Comparison of ENCODE assay signal across 24 cellular contexts in genomic region chr3:50078091-50078490, GRCh38. TPM values are rescaled to one million over a fixed set of nuclear protein-coding genes. Genes with fewer than 3 reads are reported as not detected.
DNase-seq lines count a peak whose midpoint lies in the region; ATAC-seq and TF ChIP-seq lines count a peak whose summit lies in the region.
"Had no signal": no experiment of that assay in that cellular context is flagged by ENCODE, and none has a peak within 500 bp of the region (broad histone marks: within the 10 kb centered on the region; RNA-seq: fewer than 3 reads in every experiment).

No MANE protein-coding gene starts in this region.

- peaks cover 35% of the 10 kb centered on the region for H3K36me3 Mint-ChIP-seq in CD4-positive, alpha-beta T cell (ENCODE audit: low read depth)
- H3K36me3 Mint-ChIP-seq in activated T-helper 2 cell treated with anti-CD3 and anti-CD28 coated beads, Interferon-gamma antibody, Interleukin-2, Interleukin-4, amounts not matched to agents 10 μg/mL and 5 μg/mL and 100 μg/mL, durations not matched to agents 14 hours and 24 hours and 36 hours (ENCODE audit: low read depth), result peaks cover 33% of the 10 kb centered on the region
- peaks cover 13% of the 10 kb centered on the region for H3K36me3 Mint-ChIP-seq in natural killer cell treated with Interleukin-12 subunit alpha and Interleukin-12 subunit beta and Interleukin-15 and Interleukin-18, amount 100 ng/mL, for 72 hours

- peaks cover 12% of the 10 kb centered on the region for H3K4me1 Mint-ChIP-seq in CD4-positive, alpha-beta T cell (ENCODE audit: low read depth)
- peaks cover 12% of the 10 kb centered on the region for H3K4me1 Mint-ChIP-seq in activated T-helper 2 cell treated with anti-CD3 and anti-CD28 coated beads, Interferon-gamma antibody, Interleukin-2, Interleukin-4, amounts not matched to agents 10 μg/mL and 5 μg/mL and 100 μg/mL, durations not matched to agents 14 hours and 24 hours and 36 hours (ENCODE audit: low read depth)
- H3K4me1 Mint-ChIP-seq in natural killer cell treated with Interleukin-12 subunit alpha and Interleukin-12 subunit beta and Interleukin-15 and Interleukin-18, amount 100 ng/mL, for 72 hours (ENCODE audit: low read depth in 2 of 2), result peaks cover 12 to 15% of the 10 kb centered on the region in 2 donors
- H3K4me1 Mint-ChIP-seq: H9 had no signal

- no peak overlapping the region for H3K4me3 ChIP-seq in HEK293 (ENCODE audit: low read depth, low read length)
- no peak overlapping the region for H3K4me3 ChIP-seq in WERI-Rb-1 (ENCODE audit: low read depth, low read length)
- H3K4me3 ChIP-seq: body of pancreas, mucosa of descending colon, tibial nerve had no signal

- DNase-seq in CD4-positive, alpha-beta T cell, result no peak
- no peak for DNase-seq in activated T-helper 2 cell treated with anti-CD3 and anti-CD28 coated beads, Interferon-gamma antibody, Interleukin-2, Interleukin-4, amounts not matched to agents 10 μg/mL and 5 μg/mL and 100 μg/mL, durations not matched to agents 14 hours and 24 hours and 36 hours (ENCODE audit: low spot score)
- no peak for DNase-seq in natural killer cell treated with Interleukin-12 subunit alpha and Interleukin-12 subunit beta and Interleukin-15 and Interleukin-18, amount 100 ng/mL, for 72 hours (ENCODE audit: low spot score)
- DNase-seq in NCI-H524 (lab: John Stamatoyannopoulos, UW) (no peak), WERI-Rb-1 (no peak), foreskin keratinocyte (no peak)
- no peak for DNase-seq in stimulated activated naive CD8-positive, alpha-beta T cell treated with anti-CD3 and anti-CD28 coated beads, Interleukin-15, Interleukin-2, amounts not matched to agents 100 U/mL and 50 U/mL, for 24 hours
- DNase-seq: activated CD4-positive, alpha-beta T cell treated with anti-CD3 and anti-CD28 coated beads, Interleukin-2, amount 50 U/mL, for 1 hour; body of pancreas; foreskin melanocyte; H9; hypothalamus; left ventricle myocardium superior; mucosa of descending colon; NCI-H1105 treated with DMSO at 0.1 percent for 48 hours; NCI-H2081; occipital lobe; SIG-M5; stimulated activated CD4-positive, alpha-beta T cell treated with anti-CD3 and anti-CD28 coated beads, Interleukin-4, amount 100 ng/mL, for 1 hour; stimulated activated naive CD8-positive, alpha-beta T cell treated with anti-CD3 and anti-CD28 coated beads, Interleukin-15, amount 100 ng/mL, for 72 hours; T-helper 1 cell had no signal

- H3K4me1 ChIP-seq in HEK293 (ENCODE audit: control insufficient read depth, insufficient read depth, low read length) (no peaks in the 10 kb centered on the region), foreskin keratinocyte (no peaks in the 10 kb centered on the region)
- H3K4me1 ChIP-seq: body of pancreas, tibial nerve had no signal

- intact Hi-C loops in CD4-positive, alpha-beta T cell (cut with DNase I, micrococcal nuclease), result no loop called here
- intact Hi-C loops in activated T-helper 2 cell treated with anti-CD3 and anti-CD28 coated beads, Interferon-gamma antibody, Interleukin-2, Interleukin-4, amounts not matched to agents 10 μg/mL and 5 μg/mL and 100 μg/mL, durations not matched to agents 14 hours and 24 hours and 36 hours (cut with micrococcal nuclease), result no loop called here

- no peaks in the 10 kb centered on the region for H3K9me3 Mint-ChIP-seq in CD4-positive, alpha-beta T cell
- H3K9me3 Mint-ChIP-seq in activated T-helper 2 cell treated with anti-CD3 and anti-CD28 coated beads, Interferon-gamma antibody, Interleukin-2, Interleukin-4, amounts not matched to agents 10 μg/mL and 5 μg/mL and 100 μg/mL, durations not matched to agents 14 hours and 24 hours and 36 hours, result no peaks in the 10 kb centered on the region
- no peaks in the 10 kb centered on the region for H3K9me3 Mint-ChIP-seq in natural killer cell treated with Interleukin-12 subunit alpha and Interleukin-12 subunit beta and Interleukin-15 and Interleukin-18, amount 100 ng/mL, for 72 hours
- H3K9me3 Mint-ChIP-seq: H9; stimulated activated naive CD8-positive, alpha-beta T cell treated with anti-CD3 and anti-CD28 coated beads, Interleukin-15, amount 100 ng/mL, for 72 hours had no signal

- ATAC-seq in CD4-positive, alpha-beta T cell (ENCODE audit: poor library complexity), result no peak
- no peak for ATAC-seq in natural killer cell treated with Interleukin-12 subunit alpha and Interleukin-12 subunit beta and Interleukin-15 and Interleukin-18, amount 100 ng/mL, for 72 hours
- ATAC-seq in stimulated activated naive CD8-positive, alpha-beta T cell treated with anti-CD3 and anti-CD28 coated beads, Interleukin-15, Interleukin-2, amounts not matched to agents 100 U/mL and 50 U/mL, for 24 hours, result no peak
- no peak for ATAC-seq in foreskin keratinocyte
- ATAC-seq: body of pancreas, left ventricle myocardium superior, mucosa of descending colon, Panc1 had no signal

- POLR2A ChIA-PET in CD4-positive, alpha-beta T cell (lab: Charles Lee), result interaction anchor here (1.0 kb wide), 1 partner anchor 9 kb away, joined by 3 read pairs; no protein-coding TSS in a partner anchor
- POLR2A ChIA-PET in HEK293 (lab: Yijun Ruan, JAX), result no interaction called here

- H3K4me3 Mint-ChIP-seq in CD4-positive, alpha-beta T cell, result no peak overlapping the region
- H3K4me3 Mint-ChIP-seq in activated T-helper 2 cell treated with anti-CD3 and anti-CD28 coated beads, Interferon-gamma antibody, Interleukin-2, Interleukin-4, amounts not matched to agents 10 μg/mL and 5 μg/mL and 100 μg/mL, durations not matched to agents 14 hours and 24 hours and 36 hours (ENCODE audit: low read depth), result no peak overlapping the region
- H3K4me3 Mint-ChIP-seq in natural killer cell treated with Interleukin-12 subunit alpha and Interleukin-12 subunit beta and Interleukin-15 and Interleukin-18, amount 100 ng/mL, for 72 hours, result no peak overlapping the region
- H3K4me3 Mint-ChIP-seq: H9; stimulated activated naive CD8-positive, alpha-beta T cell treated with anti-CD3 and anti-CD28 coated beads, Interleukin-15, amount 100 ng/mL, for 72 hours had no signal

- no peak for TF ChIP-seq CTCF in CD4-positive, alpha-beta T cell (IDR thresholded peaks at IDR 0.05)
- TF ChIP-seq CTCF in HEK293 (tag by site-specific recombination; IDR thresholded peaks at IDR 0.05) (no peak), WERI-Rb-1 (IDR thresholded peaks at IDR 0.05; ENCODE audit: low read depth, low read length) (no peak), foreskin keratinocyte (conservative IDR thresholded peaks at IDR 0.05) (no peak)

- H3K9me3 ChIP-seq in CD4-positive, alpha-beta T cell (ENCODE audit: control insufficient read depth, low read length), result no peaks in the 10 kb centered on the region
- no peaks in the 10 kb centered on the region for H3K9me3 ChIP-seq in HEK293 (ENCODE audit: control insufficient read depth, insufficient read depth, low read depth, low read length)
- H3K9me3 ChIP-seq in WERI-Rb-1 (ENCODE audit: severe bottlenecking), result no peaks in the 10 kb centered on the region
- H3K9me3 ChIP-seq: body of pancreas, mucosa of descending colon, tibial nerve had no signal

- H3K27me3 ChIP-seq in CD4-positive, alpha-beta T cell (ENCODE audit: control insufficient read depth, insufficient read depth, low read length), result no peaks in the 10 kb centered on the region
- H3K27me3 ChIP-seq in WERI-Rb-1 (ENCODE audit: insufficient read depth, low read depth, severe bottlenecking), result no peaks in the 10 kb centered on the region
- no peaks in the 10 kb centered on the region for H3K27me3 ChIP-seq in foreskin keratinocyte
- H3K27me3 ChIP-seq: body of pancreas, tibial nerve had no signal

- CTCF ChIA-PET in CD4-positive, alpha-beta T cell (lab: Charles Lee), result interaction anchor here (0.6 kb wide), 1 partner anchor 15 kb away, joined by 3 read pairs; no protein-coding TSS in a partner anchor
- CTCF ChIA-PET in HEK293 (lab: Yijun Ruan, JAX), result no interaction called here

- no peaks in the 10 kb centered on the region for H3K27me3 Mint-ChIP-seq in CD4-positive, alpha-beta T cell
- H3K27me3 Mint-ChIP-seq in activated T-helper 2 cell treated with anti-CD3 and anti-CD28 coated beads, Interferon-gamma antibody, Interleukin-2, Interleukin-4, amounts not matched to agents 10 μg/mL and 5 μg/mL and 100 μg/mL, durations not matched to agents 14 hours and 24 hours and 36 hours (ENCODE audit: low read depth), result no peaks in the 10 kb centered on the region
- H3K27me3 Mint-ChIP-seq in natural killer cell treated with Interleukin-12 subunit alpha and Interleukin-12 subunit beta and Interleukin-15 and Interleukin-18, amount 100 ng/mL, for 72 hours, result no peaks in the 10 kb centered on the region
- H3K27me3 Mint-ChIP-seq: stimulated activated naive CD8-positive, alpha-beta T cell treated with anti-CD3 and anti-CD28 coated beads, Interleukin-15, amount 100 ng/mL, for 72 hours had no signal

- peak overlapping the region; percentile 49 for H3K27ac Mint-ChIP-seq in CD4-positive, alpha-beta T cell
- peak overlapping the region; percentile 55 for H3K27ac Mint-ChIP-seq in activated T-helper 2 cell treated with anti-CD3 and anti-CD28 coated beads, Interferon-gamma antibody, Interleukin-2, Interleukin-4, amounts not matched to agents 10 μg/mL and 5 μg/mL and 100 μg/mL, durations not matched to agents 14 hours and 24 hours and 36 hours
- peak overlapping the region; percentile 15 to 45 for H3K27ac Mint-ChIP-seq in natural killer cell treated with Interleukin-12 subunit alpha and Interleukin-12 subunit beta and Interleukin-15 and Interleukin-18, amount 100 ng/mL, for 72 hours

- H3K27ac ChIP-seq in CD4-positive, alpha-beta T cell (ENCODE audit: low read depth, low read length), result no peak overlapping the region
- H3K27ac ChIP-seq in HEK293 (ENCODE audit: extremely low read depth, low read depth, low read length) (no peak overlapping the region), WERI-Rb-1 (no peak overlapping the region), foreskin keratinocyte (no peak overlapping the region)
- H3K27ac ChIP-seq: body of pancreas, tibial nerve had no signal

- H3K36me3 ChIP-seq in HEK293 (ENCODE audit: control insufficient read depth in 2 of 2, insufficient read depth in 1 of 2, low read length in 2 of 2) (peaks cover 8 to 38% of the 10 kb centered on the region in 2 experiments; a peak in 2 of 3 replicates), WERI-Rb-1 (peaks cover 35% of the 10 kb centered on the region)

TF ChIP-seq in HEK293, 187 proteins besides CTCF, POLR2A, EP300 and RAD21:
- 0 out of 2 replicates have a peak, but pooled peaks have one; percentile 22 for TF ChIP-seq KLF9 (tag by site-specific recombination; IDR thresholded peaks at IDR 0.05; ENCODE audit: low read depth)
- TF ChIP-seq ZNF580 (tag by site-specific recombination; IDR thresholded peaks at IDR 0.05), result no peak

RNA-seq across cellular contexts. Expression of gene RBM5, which starts 10.6 kb away (rescaled TPM):
- 100 to 1,000 TPM; 324 to 330 TPM for total RNA-seq in CD4-positive, alpha-beta T cell
- total RNA-seq in activated T-helper 2 cell treated with anti-CD3 and anti-CD28 coated beads, Interferon-gamma antibody, Interleukin-2, Interleukin-4, amounts not matched to agents 10 μg/mL and 5 μg/mL and 100 μg/mL, durations not matched to agents 14 hours and 24 hours and 36 hours, result 139 and 144 TPM in 2 replicates
- 100 to 1,000 TPM; 198 to 270 TPM for total RNA-seq in natural killer cell treated with Interleukin-12 subunit alpha and Interleukin-12 subunit beta and Interleukin-15 and Interleukin-18, amount 100 ng/mL, for 72 hours
- 70.4 and 75.6 TPM in 2 replicates for total RNA-seq in foreskin keratinocyte
- polyA plus RNA-seq in foreskin keratinocyte, result 25.6 and 29.0 TPM in 2 replicates
